Comparison of ENCODE assay signal across 8 cellular contexts in the genomic region with DNA sequence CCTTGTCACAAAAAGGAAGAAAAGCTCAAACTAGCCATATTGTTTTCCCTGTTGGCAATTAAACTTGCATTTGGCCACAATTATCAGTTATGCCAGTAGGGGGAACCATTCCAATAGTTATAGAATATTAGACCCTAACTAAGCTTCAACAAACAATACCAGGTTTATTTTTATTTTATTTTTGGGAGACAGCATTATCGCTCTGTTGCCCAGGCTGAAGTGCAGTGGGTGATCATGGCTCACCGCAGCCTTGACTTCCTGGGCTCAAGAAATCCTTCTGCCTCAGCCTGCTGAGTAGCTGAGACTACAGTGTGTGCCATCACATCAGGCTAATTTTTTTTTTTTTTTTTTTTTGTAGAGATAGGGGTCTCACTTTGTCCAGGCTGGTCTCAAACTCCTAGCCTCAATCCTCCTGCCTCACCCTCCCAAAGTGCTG.
DNase-seq lines count a peak whose midpoint lies in the region; ATAC-seq and TF ChIP-seq lines count a peak whose summit lies in the region.

No MANE protein-coding gene starts in this region.

- no peak overlapping the region for H3K23ac ChIP-seq in IMR-90 (ENCODE audit: low read depth, low read length)

- peak; percentile 69 for TF ChIP-seq RAD21 in IMR-90 (IDR thresholded peaks at IDR 0.05; ENCODE audit: low read length)

- no peak overlapping the region for H2AFZ ChIP-seq in IMR-90 (replicated peaks; ENCODE audit: low read length, poor library complexity)

- ATAC-seq in IMR-90 (ENCODE audit: low read depth) (peak; percentile 76), HG03280 (IDR thresholded peaks at IDR 0.05; ENCODE audit: unreplicated experiment) (no peak)

- no peak overlapping the region for H3K4ac ChIP-seq in IMR-90 (ENCODE audit: low read depth, low read length)

- no peak overlapping the region for H2AK5ac ChIP-seq in IMR-90 (ENCODE audit: low read depth, low read length)

- no peak for DNase-seq in AG09319 (ENCODE audit: extremely low read depth, low read depth)
- peak; percentile 32 for DNase-seq in GDM1 (lab: John Stamatoyannopoulos, UW)
- peak; percentile 62 for DNase-seq in IMR-90
- no peak for DNase-seq in Peyer's patch
- no peak for DNase-seq in coronary artery (ENCODE audit: low spot score)
- DNase-seq in mesothelial cell of epicardium (ENCODE audit: low spot score in 2 of 2, unreplicated experiment in 2 of 2): no peak
- no peak for DNase-seq in activated T-helper 1 cell treated with anti-CD3 and anti-CD28 coated beads, Interleukin-12 subunit alpha, Interleukin-12 subunit beta, Interleukin-2, Interleukin-4 antibody, amounts not matched to agents 30 ng/mL and 10 ng/mL and 1 ng/mL, durations not matched to agents 14 hours and 24 hours and 36 hours (ENCODE audit: low spot score)

- H2BK5ac ChIP-seq in IMR-90 (ENCODE audit: low read depth, low read length, poor library complexity, severe bottlenecking): no peak overlapping the region

- H3K79me1 ChIP-seq in IMR-90 (ENCODE audit: low read depth in 1 of 2, low read length in 2 of 2): peaks cover 3 to 4% of the 10 kb centered on the region in 2 experiments; a peak in 3 of 4 replicates

- no peak overlapping the region for H4K91ac ChIP-seq in IMR-90 (ENCODE audit: insufficient read depth, low read depth, low read length)

- no peak overlapping the region for H3K27ac Mint-ChIP-seq in mesothelial cell of epicardium
- no peak overlapping the region for H3K27ac Mint-ChIP-seq in activated T-helper 1 cell treated with anti-CD3 and anti-CD28 coated beads, Interleukin-12 subunit alpha, Interleukin-12 subunit beta, Interleukin-2, Interleukin-4 antibody, amounts not matched to agents 30 ng/mL and 10 ng/mL and 1 ng/mL, durations not matched to agents 14 hours and 24 hours and 36 hours

- H2AK9ac ChIP-seq in IMR-90 (replicated peaks; ENCODE audit: low read depth, low read length, poor library complexity): no peak overlapping the region

- peaks cover 3% of the 10 kb centered on the region; the same call in 1 of the 2 replicates for H3K9me1 ChIP-seq in IMR-90 (ENCODE audit: insufficient read depth, low read length)

- no peak overlapping the region for H2BK15ac ChIP-seq in IMR-90 (ENCODE audit: low read depth, low read length)

- in situ Hi-C loops in IMR-90 (cut with MboI; ENCODE audit: low sequenced_read_pairs): loop anchor here (10.0 kb wide), 1 partner anchor 250 kb away; the partner anchor contains the start of gene SF3B6

- H3K36me3 Mint-ChIP-seq in mesothelial cell of epicardium: no peaks in the 10 kb centered on the region
- H3K36me3 Mint-ChIP-seq in activated T-helper 1 cell treated with anti-CD3 and anti-CD28 coated beads, Interleukin-12 subunit alpha, Interleukin-12 subunit beta, Interleukin-2, Interleukin-4 antibody, amounts not matched to agents 30 ng/mL and 10 ng/mL and 1 ng/mL, durations not matched to agents 14 hours and 24 hours and 36 hours (ENCODE audit: low read depth): peaks cover 4% of the 10 kb centered on the region

- H2BK20ac ChIP-seq in IMR-90 (ENCODE audit: low read depth, low read length): no peak overlapping the region

- no peak overlapping the region for H3K4me2 ChIP-seq in IMR-90 (ENCODE audit: low read depth, low read length)

- no peak overlapping the region for H3K18ac ChIP-seq in IMR-90 (ENCODE audit: low read depth, low read length)

- H2BK120ac ChIP-seq in IMR-90 (ENCODE audit: low read depth, low read length): no peak overlapping the region

- H3K9me3 ChIP-seq in IMR-90 (ENCODE audit: control insufficient read depth, insufficient read depth, low read length): no peaks in the 10 kb centered on the region
- no peaks in the 10 kb centered on the region for H3K9me3 ChIP-seq in Peyer's patch

- TF ChIP-seq POLR2A in IMR-90 (IDR thresholded peaks at IDR 0.05; ENCODE audit: low read depth, low read length) (no peak), Peyer's patch (IDR thresholded peaks at IDR 0.05) (no peak)

- H3K4me1 ChIP-seq in IMR-90 (ENCODE audit: control insufficient read depth, insufficient read depth, low read length): no peaks in the 10 kb centered on the region
- H3K4me1 ChIP-seq in Peyer's patch: no peaks in the 10 kb centered on the region

- H3K27me3 ChIP-seq in IMR-90 (ENCODE audit: control insufficient read depth, insufficient read depth, low read length) (no peaks in the 10 kb centered on the region), Peyer's patch (no peaks in the 10 kb centered on the region)

- H3K9me3 Mint-ChIP-seq in mesothelial cell of epicardium: no peaks in the 10 kb centered on the region
- H3K9me3 Mint-ChIP-seq in activated T-helper 1 cell treated with anti-CD3 and anti-CD28 coated beads, Interleukin-12 subunit alpha, Interleukin-12 subunit beta, Interleukin-2, Interleukin-4 antibody, amounts not matched to agents 30 ng/mL and 10 ng/mL and 1 ng/mL, durations not matched to agents 14 hours and 24 hours and 36 hours: no peaks in the 10 kb centered on the region

- H3K56ac ChIP-seq in IMR-90 (ENCODE audit: extremely low read depth, insufficient read depth, low read length): no peak overlapping the region

- intact Hi-C loops in IMR-90 (cut with micrococcal nuclease): loop anchor here (1.0 to 5.0 kb wide), 4 partner anchors 102 to 558 kb away; partner anchors contain the start of genes ATAD2B and TP53I3
- intact Hi-C loops in activated T-helper 1 cell treated with anti-CD3 and anti-CD28 coated beads, Interleukin-12 subunit alpha, Interleukin-12 subunit beta, Interleukin-2, Interleukin-4 antibody, amounts not matched to agents 30 ng/mL and 10 ng/mL and 1 ng/mL, durations not matched to agents 14 hours and 24 hours and 36 hours (cut with micrococcal nuclease): loop anchor here (1.0 to 2.0 kb wide), 6 partner anchors 24 to 558 kb away; partner anchors contain the start of genes ATAD2B, SF3B6 and TP53I3

- 71% methylated on average over 1 of the region's 2 CpGs; no CpG with 5 or more reads in 1 of the 2 experiments for WGBS in IMR-90 (ENCODE audit: extremely low coverage in 2 of 2, insufficient read length in 1 of 2), 2 experiments

- no peak overlapping the region for H4K8ac ChIP-seq in IMR-90 (ENCODE audit: low read depth in 2 of 2, low read length in 2 of 2)

- H3K27me3 Mint-ChIP-seq in mesothelial cell of epicardium (ENCODE audit: low read depth): no peaks in the 10 kb centered on the region
- no peaks in the 10 kb centered on the region for H3K27me3 Mint-ChIP-seq in activated T-helper 1 cell treated with anti-CD3 and anti-CD28 coated beads, Interleukin-12 subunit alpha, Interleukin-12 subunit beta, Interleukin-2, Interleukin-4 antibody, amounts not matched to agents 30 ng/mL and 10 ng/mL and 1 ng/mL, durations not matched to agents 14 hours and 24 hours and 36 hours (ENCODE audit: insufficient read depth)

- no peaks in the 10 kb centered on the region for H4K20me1 ChIP-seq in IMR-90 (ENCODE audit: insufficient read depth, low read length)

- H3K36me3 ChIP-seq in IMR-90 (ENCODE audit: control insufficient read depth, insufficient read depth, low read length): peaks cover 3% of the 10 kb centered on the region; the same call in 1 of the 2 replicates
- peaks cover 0 to 21% (median 0%) of the 10 kb centered on the region in 3 donors for H3K36me3 ChIP-seq in Peyer's patch

- no peak overlapping the region for H3K4me3 ChIP-seq in IMR-90 (ENCODE audit: insufficient read depth, low read depth, low read length)
- no peak overlapping the region for H3K4me3 ChIP-seq in Peyer's patch
- no peak overlapping the region for H3K4me3 ChIP-seq in coronary artery

- H3K9ac ChIP-seq in IMR-90 (ENCODE audit: low read depth, low read length): no peak overlapping the region; the same call in 1 of the 2 replicates

- peaks cover 11% of the 10 kb centered on the region for H3K4me1 Mint-ChIP-seq in mesothelial cell of epicardium
- no peaks in the 10 kb centered on the region for H3K4me1 Mint-ChIP-seq in activated T-helper 1 cell treated with anti-CD3 and anti-CD28 coated beads, Interleukin-12 subunit alpha, Interleukin-12 subunit beta, Interleukin-2, Interleukin-4 antibody, amounts not matched to agents 30 ng/mL and 10 ng/mL and 1 ng/mL, durations not matched to agents 14 hours and 24 hours and 36 hours (ENCODE audit: low read depth)

- dilution Hi-C loops in IMR-90 (cut with HindIII; ENCODE audit: low sequenced_read_pairs, unreplicated experiment): no loop called here

- CTCF ChIA-PET in IMR-90 (lab: Yijun Ruan, JAX): interaction anchor here (0.7 to 1.8 kb wide), 10 partner anchors 11 to 259 kb away, joined by 3 to 10 read pairs (median 4); partner anchors contain the start of genes ATAD2B and TP53I3

- H3K27ac ChIP-seq in IMR-90 (ENCODE audit: insufficient read depth, low read length) (no peak overlapping the region), Peyer's patch (no peak overlapping the region), coronary artery (no peak overlapping the region)

- H3K14ac ChIP-seq in IMR-90 (replicated peaks; ENCODE audit: low read depth, low read length): no peak overlapping the region

- BruUV-seq in IMR-90 (replicated peaks; lab: Mats Ljungman, UMichigan): no TSS peak

- TF ChIP-seq CTCF in AG09319 (IDR thresholded peaks at IDR 0.05; ENCODE audit: low read depth, low read length): peak; percentile 61
- TF ChIP-seq CTCF in IMR-90 (conservative IDR thresholded peaks at IDR 0.05; ENCODE audit: low read depth, low read length): peak; percentile 72
- peak; percentile 53 to 79 (median 68) for TF ChIP-seq CTCF in Peyer's patch (IDR thresholded peaks at IDR 0.05)
- TF ChIP-seq CTCF in coronary artery (IDR thresholded peaks at IDR 0.05): peak; percentile 53
- peak; percentile 77 for TF ChIP-seq CTCF in mesothelial cell of epicardium (IDR thresholded peaks at IDR 0.05; ENCODE audit: unreplicated experiment)

- no peak overlapping the region for H4K5ac ChIP-seq in IMR-90 (ENCODE audit: low read depth, low read length)

- POLR2A ChIA-PET in IMR-90 (lab: Charles Lee; ENCODE audit: unreplicated experiment): no interaction called here

- no peak overlapping the region for H3K4me3 Mint-ChIP-seq in mesothelial cell of epicardium
- H3K4me3 Mint-ChIP-seq in activated T-helper 1 cell treated with anti-CD3 and anti-CD28 coated beads, Interleukin-12 subunit alpha, Interleukin-12 subunit beta, Interleukin-2, Interleukin-4 antibody, amounts not matched to agents 30 ng/mL and 10 ng/mL and 1 ng/mL, durations not matched to agents 14 hours and 24 hours and 36 hours: no peak overlapping the region

TF ChIP-seq in IMR-90, 13 proteins besides CTCF, POLR2A, EP300 and RAD21:
- TF ChIP-seq CEBPB (IDR thresholded peaks at IDR 0.05; ENCODE audit: low read depth, low read length) (no peak), SMC3 (IDR thresholded peaks at IDR 0.05; ENCODE audit: low read depth, low read length) (peak; percentile 53)
- TF ChIP-seq, protein P1, sequence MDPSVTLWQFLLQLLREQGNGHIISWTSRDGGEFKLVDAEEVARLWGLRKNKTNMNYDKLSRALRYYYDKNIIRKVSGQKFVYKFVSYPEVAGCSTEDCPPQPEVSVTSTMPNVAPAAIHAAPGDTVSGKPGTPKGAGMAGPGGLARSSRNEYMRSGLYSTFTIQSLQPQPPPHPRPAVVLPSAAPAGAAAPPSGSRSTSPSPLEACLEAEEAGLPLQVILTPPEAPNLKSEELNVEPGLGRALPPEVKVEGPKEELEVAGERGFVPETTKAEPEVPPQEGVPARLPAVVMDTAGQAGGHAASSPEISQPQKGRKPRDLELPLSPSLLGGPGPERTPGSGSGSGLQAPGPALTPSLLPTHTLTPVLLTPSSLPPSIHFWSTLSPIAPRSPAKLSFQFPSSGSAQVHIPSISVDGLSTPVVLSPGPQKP (IDR thresholded peaks at IDR 0.05; ENCODE audit: borderline replicate concordance, low read depth, low read length): no peak

Comparison
In these comparisons a context has a peak if more than half of its experiments do, and no peak if none do; other contexts are left out.
1. DNase-seq: peak in GDM1 (single experiment) and IMR-90 (single experiment); none in AG09319 (single experiment), Peyer's patch (0 of 3), coronary artery (single experiment), mesothelial cell of epicardium (0 of 2) and activated T-helper 1 cell treated with anti-CD3 and anti-CD28 coated beads, Interleukin-12 subunit alpha, Interleukin-12 subunit beta, Interleukin-2, Interleukin-4 antibody, amounts not matched to agents 30 ng/mL and 10 ng/mL and 1 ng/mL, durations not matched to agents 14 hours and 24 hours and 36 hours (single experiment).
2. Peak in every context shown above with its lines, with median percentiles within 50 percentile points of each other: CTCF ChIP-seq.